Comparison of ENCODE assay signal across 23 cellular contexts in the genomic region with DNA sequence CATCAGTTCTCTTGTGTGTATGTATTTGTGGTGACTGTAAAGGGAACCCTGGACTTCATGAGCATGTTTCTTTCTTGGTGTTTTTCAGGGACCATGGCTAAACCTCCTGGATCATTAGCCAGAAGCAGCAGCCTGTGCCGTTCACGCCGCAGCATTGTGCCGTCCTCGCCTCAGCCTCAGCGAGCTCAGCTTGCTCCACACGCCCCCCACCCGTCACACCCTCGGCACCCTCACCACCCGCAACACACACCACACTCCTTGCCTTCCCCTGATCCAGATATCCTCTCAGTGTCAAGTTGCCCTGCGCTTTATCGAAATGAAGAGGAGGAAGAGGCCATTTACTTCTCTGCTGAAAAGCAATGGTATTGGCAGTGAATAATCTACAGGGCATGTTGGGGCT.
"Had no signal": no experiment of that assay in that cellular context is flagged by ENCODE, and none has a peak within 500 bp of the region (broad histone marks: within the 10 kb centered on the region; RNA-seq: fewer than 3 reads in every experiment).

No MANE protein-coding gene starts in this region.

- H3K27me3 ChIP-seq: heart left ventricle, neural progenitor cell, sigmoid colon, stomach, suprapubic skin, tibial nerve had no signal

- ATAC-seq: heart left ventricle, left colon had no signal

- H2AFZ ChIP-seq: neural progenitor cell had no signal

- DNase-seq: activated B cell treated with CpG ODN at 0.5 μM for 24 hours; activated CD4-positive, alpha-beta T cell treated with anti-CD3 and anti-CD28 coated beads for 48 hours; activated CD8-positive, alpha-beta memory T cell treated with anti-CD3 and anti-CD28 coated beads, Interleukin-2, amount 50 U/mL, for 48 hours; activated effector memory CD4-positive, alpha-beta T cell treated with anti-CD3 and anti-CD28 coated beads, Interleukin-2, amount 50 U/mL, for 16 hours; activated T-cell treated with anti-CD3 and anti-CD28 coated beads, Interleukin-2, amount 50 U/mL, for 72 hours; amygdala; heart left ventricle; islet precursor cell; left colon; naive B cell; retina; sigmoid colon; stimulated activated CD4-positive, alpha-beta T cell treated with anti-CD3 and anti-CD28 coated beads, Interleukin-2, amount 100 ng/mL, for 48 hours; stomach had no signal

- H3K27ac Mint-ChIP-seq: activated B cell treated with CpG ODN at 0.5 μM for 24 hours; neural progenitor cell; progenitor cell of endocrine pancreas; T-helper 1 cell treated with Interleukin-12 subunit alpha and Interleukin-12 subunit beta and Interleukin-4 antibody, amounts not matched to agents 30 μg/mL and 1 μg/mL, for 36 hours had no signal

- H3K9ac ChIP-seq: neural progenitor cell had no signal

- H3K9me3 ChIP-seq: sigmoid colon, stomach, suprapubic skin had no signal

- H3K4me3 Mint-ChIP-seq: activated B cell treated with CpG ODN at 0.5 μM for 24 hours; activated T-cell treated with anti-CD3 and anti-CD28 coated beads, Interleukin-2, amount 50 U/mL, for 72 hours; naive B cell; neural progenitor cell; T-helper 1 cell treated with Interleukin-12 subunit alpha and Interleukin-12 subunit beta and Interleukin-4 antibody, amounts not matched to agents 30 μg/mL and 1 μg/mL, for 36 hours had no signal

- H3K27me3 Mint-ChIP-seq: activated B cell treated with CpG ODN at 0.5 μM for 24 hours, naive B cell, progenitor cell of endocrine pancreas had no signal

- FAIRE-seq: bronchial epithelial cell, urothelium cell line had no signal

- H3K4me2 ChIP-seq: neural progenitor cell had no signal

- H3K36me3 ChIP-seq: neural progenitor cell had no signal

- H3K4me3 ChIP-seq: coronary artery, heart left ventricle, neural progenitor cell, sigmoid colon, stomach, suprapubic skin, tibial nerve had no signal

- H3K4me1 Mint-ChIP-seq: activated B cell treated with CpG ODN at 0.5 μM for 24 hours, neural progenitor cell had no signal

- H3K27ac ChIP-seq: coronary artery, epithelial cell of prostate, heart left ventricle, neural progenitor cell, sigmoid colon, stomach, suprapubic skin, tibial nerve had no signal

- H3K9me3 Mint-ChIP-seq: T-helper 1 cell treated with Interleukin-12 subunit alpha and Interleukin-12 subunit beta and Interleukin-4 antibody, amounts not matched to agents 30 μg/mL and 1 μg/mL, for 36 hours had no signal

- H3K4me1 ChIP-seq: heart left ventricle, neural progenitor cell, sigmoid colon, stomach, suprapubic skin, tibial nerve had no signal
